Comparison of ENCODE assay signal across 11 cellular contexts in the genomic region with DNA sequence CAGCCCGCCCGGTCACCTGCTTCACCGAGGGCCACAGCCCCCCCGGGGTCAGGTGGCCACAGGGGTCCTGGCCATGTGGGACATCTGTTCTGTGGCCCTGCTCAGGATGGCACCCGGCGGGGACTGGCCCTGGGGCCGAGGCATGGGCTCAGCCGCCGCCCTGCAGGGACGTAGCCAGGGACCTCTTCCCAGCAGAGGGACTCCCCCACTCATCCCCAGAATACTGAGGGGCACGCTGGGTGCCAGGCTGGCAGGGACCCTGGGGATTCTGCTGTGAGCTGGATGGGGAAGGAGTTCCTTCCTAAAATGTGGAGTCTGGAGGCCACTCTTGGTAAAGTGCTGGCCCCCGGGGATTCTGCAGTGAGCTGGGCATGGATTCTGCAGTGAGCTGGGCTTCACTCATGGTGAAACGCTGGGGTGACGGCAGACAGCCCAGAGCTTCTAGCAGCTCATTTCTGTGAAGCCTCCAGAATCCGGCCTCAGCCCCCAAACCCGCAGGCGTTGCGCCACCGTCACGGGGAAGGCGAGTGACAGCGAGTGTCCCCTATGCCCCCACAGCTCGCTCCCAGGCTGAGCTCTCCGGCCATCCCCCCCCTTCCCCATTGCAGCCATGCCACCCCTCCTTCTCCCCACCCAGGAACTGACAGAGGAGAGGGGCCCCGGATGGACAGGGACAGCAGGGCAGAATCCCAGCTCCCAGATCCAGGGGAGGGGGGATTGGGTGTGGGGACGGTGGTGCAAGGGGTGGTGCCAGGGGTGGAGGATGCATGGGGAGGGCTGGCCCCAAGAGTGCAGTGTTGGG. TPM values are rescaled to one million over a fixed set of nuclear protein-coding genes. Genes with fewer than 3 reads are reported as not detected.
DNase-seq lines count a peak whose midpoint lies in the region; ATAC-seq and TF ChIP-seq lines count a peak whose summit lies in the region.
"Had no signal": no experiment of that assay in that cellular context is flagged by ENCODE, and none has a peak within 500 bp of the region (broad histone marks: within the 10 kb centered on the region; RNA-seq: fewer than 3 reads in every experiment).

No MANE protein-coding gene starts in this region.

- H3K27me3 ChIP-seq in subcutaneous abdominal adipose tissue (ENCODE audit: control insufficient read depth in 5 of 5, insufficient read depth in 4 of 5, low read length in 5 of 5), result peaks cover 11 to 35% (median 20%) of the 10 kb centered on the region in 5 donors
- H3K27me3 ChIP-seq in sigmoid colon, result peaks cover 0 to 20% (median 5%) of the 10 kb centered on the region in 3 donors

- no peaks in the 10 kb centered on the region for H3K27me3 Mint-ChIP-seq in activated CD8-positive, alpha-beta memory T cell treated with anti-CD3 and anti-CD28 coated beads, Interleukin-2, amount 10 ng/mL, durations not matched to agents 7 days and 5 days
- no peaks in the 10 kb centered on the region for H3K27me3 Mint-ChIP-seq in T-helper 17 cell

- peak overlapping the region in 3 of 5 donors; percentile 55 to 70 (median 57) for H3K4me3 ChIP-seq in subcutaneous abdominal adipose tissue (ENCODE audit: low read depth in 1 of 5, low read length in 5 of 5)
- peak overlapping the region in 2 of 4 donors; percentile 35 to 42 for H3K4me3 ChIP-seq in sigmoid colon
- H3K4me3 ChIP-seq: SK-N-MC had no signal

- no peak for TF ChIP-seq POLR2A in sigmoid colon (IDR thresholded peaks at IDR 0.05)

- H3K9ac ChIP-seq in subcutaneous abdominal adipose tissue (ENCODE audit: low read length in 5 of 5), result peak overlapping the region in 1 of 5 donors; percentile 6

- H3K9me3 Mint-ChIP-seq in activated CD8-positive, alpha-beta memory T cell treated with anti-CD3 and anti-CD28 coated beads, Interleukin-2, amount 10 ng/mL, durations not matched to agents 7 days and 5 days (ENCODE audit: low read depth), result no peaks in the 10 kb centered on the region

- CTCF ChIA-PET in activated CD8-positive, alpha-beta memory T cell treated with anti-CD3 and anti-CD28 coated beads, Interleukin-2, amount 10 ng/mL, durations not matched to agents 7 days and 5 days (lab: Charles Lee), result interaction anchor here (0.7 to 11.1 kb wide), 5 partner anchors 11 to 219 kb away, joined by 3 to 185 read pairs (median 3); no protein-coding TSS in a partner anchor

- no peaks in the 10 kb centered on the region for H3K9me3 ChIP-seq in T-helper 17 cell (ENCODE audit: control insufficient read depth, low read length, poor library complexity, severe bottlenecking)
- no peaks in the 10 kb centered on the region for H3K9me3 ChIP-seq in subcutaneous abdominal adipose tissue (ENCODE audit: control insufficient read depth in 5 of 5, low read length in 5 of 5)
- no peaks in the 10 kb centered on the region for H3K9me3 ChIP-seq in sigmoid colon

- H3K36me3 Mint-ChIP-seq in activated CD8-positive, alpha-beta memory T cell treated with anti-CD3 and anti-CD28 coated beads, Interleukin-2, amount 10 ng/mL, durations not matched to agents 7 days and 5 days, result peaks cover 41% of the 10 kb centered on the region
- H3K36me3 Mint-ChIP-seq in T-helper 17 cell (ENCODE audit: low read depth), result peaks cover 4% of the 10 kb centered on the region

- H3K4me1 ChIP-seq in subcutaneous abdominal adipose tissue (ENCODE audit: control insufficient read depth in 5 of 5, insufficient read depth in 5 of 5, low read length in 5 of 5) (peaks cover 0 to 47% (median 9%) of the 10 kb centered on the region in 5 donors), sigmoid colon (no peaks in the 10 kb centered on the region)

- DNase-seq in activated CD8-positive, alpha-beta memory T cell treated with anti-CD3 and anti-CD28 coated beads, Interleukin-2, amount 10 ng/mL, durations not matched to agents 7 days and 5 days, result peak; percentile 62
- DNase-seq in activated CD8-positive, alpha-beta memory T cell treated with anti-CD3 and anti-CD28 coated beads, Interleukin-2, amount 50 U/mL, for 4 hours, result no peak
- no peak for DNase-seq in T-helper 17 cell
- DNase-seq in left ventricle myocardium superior, result peak; percentile 43
- no peak for DNase-seq in DMS114 treated with DMSO at 0.1 percent for 48 hours (lab: John Stamatoyannopoulos, UW; ENCODE audit: unreplicated experiment)
- DNase-seq in sigmoid colon, result no peak
- DNase-seq: NCI-H1436 had no signal

- peaks cover 64% of the 10 kb centered on the region for H3K4me1 Mint-ChIP-seq in activated CD8-positive, alpha-beta memory T cell treated with anti-CD3 and anti-CD28 coated beads, Interleukin-2, amount 10 ng/mL, durations not matched to agents 7 days and 5 days
- H3K4me1 Mint-ChIP-seq in T-helper 17 cell, result peaks cover 63% of the 10 kb centered on the region

- H3K27ac ChIP-seq in subcutaneous abdominal adipose tissue (ENCODE audit: low read depth, low read length) (no peak overlapping the region), sigmoid colon (peak overlapping the region in 1 of 4 donors; percentile 10)
- H3K27ac ChIP-seq: SK-N-MC had no signal

- peak; percentile 18 for ATAC-seq in activated CD8-positive, alpha-beta memory T cell treated with anti-CD3 and anti-CD28 coated beads, Interleukin-2, amount 10 ng/mL, durations not matched to agents 7 days and 5 days
- ATAC-seq in T-helper 17 cell, result no peak
- peak; percentile 15 for ATAC-seq in left ventricle myocardium superior
- no peak for ATAC-seq in GM19351 (IDR thresholded peaks at IDR 0.05; ENCODE audit: unreplicated experiment)

- WGBS in sigmoid colon, 2 donors, result 49 to 61% methylated on average over 23 of the region's 26 CpGs

- TF ChIP-seq CTCF in sigmoid colon (IDR thresholded peaks at IDR 0.05), result no peak

- H3K36me3 ChIP-seq in subcutaneous abdominal adipose tissue (ENCODE audit: control insufficient read depth in 5 of 5, insufficient read depth in 5 of 5, low read length in 5 of 5) (no peaks in the 10 kb centered on the region), sigmoid colon (no peaks in the 10 kb centered on the region)

- peak overlapping the region; percentile 84 for H3K27ac Mint-ChIP-seq in activated CD8-positive, alpha-beta memory T cell treated with anti-CD3 and anti-CD28 coated beads, Interleukin-2, amount 10 ng/mL, durations not matched to agents 7 days and 5 days
- peak overlapping the region; percentile 96 for H3K27ac Mint-ChIP-seq in T-helper 17 cell

- intact Hi-C loops in left ventricle myocardium superior (cut with micrococcal nuclease) (no loop called here), sigmoid colon (cut with DNase I) (no loop called here)

- H3K4me3 Mint-ChIP-seq in activated CD8-positive, alpha-beta memory T cell treated with anti-CD3 and anti-CD28 coated beads, Interleukin-2, amount 10 ng/mL, durations not matched to agents 7 days and 5 days, result peak overlapping the region; percentile 91
- H3K4me3 Mint-ChIP-seq in T-helper 17 cell, result peak overlapping the region; percentile 100

- TF ChIP-seq EP300 in sigmoid colon (IDR thresholded peaks at IDR 0.05), result no peak

RNA-seq across cellular contexts. Expression of a gene that starts 1.4 kb away (rescaled TPM):
- 100 to 1,000 TPM; 336 to 372 TPM for total RNA-seq in activated CD8-positive, alpha-beta memory T cell treated with anti-CD3 and anti-CD28 coated beads, Interleukin-2, amount 10 ng/mL, durations not matched to agents 7 days and 5 days
- total RNA-seq in T-helper 17 cell (100 to 1,000 TPM; 248 to 359 TPM), left ventricle myocardium superior (26.5 TPM), sigmoid colon (10 to 100 TPM; 14.7 to 82.0 (median 48.5) TPM)
- polyA plus RNA-seq in sigmoid colon, result 100 to 1,000 TPM in 1 of 3 donors, 10 to 100 TPM in 2; 21.0 to 103 (median 60.5) TPM
- polyA plus RNA-seq: BJ had no signal

RNA-seq across cellular contexts. Expression of a gene that starts 20.5 kb away (rescaled TPM):
- 10 to 100 TPM; 56.8 to 62.9 TPM for total RNA-seq in activated CD8-positive, alpha-beta memory T cell treated with anti-CD3 and anti-CD28 coated beads, Interleukin-2, amount 10 ng/mL, durations not matched to agents 7 days and 5 days
- total RNA-seq in T-helper 17 cell (10 to 100 TPM; 14.0 to 15.4 TPM), left ventricle myocardium superior (69.9 TPM), sigmoid colon (10 to 100 TPM; 18.3 to 38.8 (median 22.0) TPM)
- 10 to 100 TPM in 2 of 3 donors, 1 to 10 TPM in 1; 9.7 to 31.9 (median 15.0) TPM for polyA plus RNA-seq in sigmoid colon

RNA-seq across cellular contexts. Expression of a gene that starts 45.8 kb away (rescaled TPM):
- total RNA-seq in activated CD8-positive, alpha-beta memory T cell treated with anti-CD3 and anti-CD28 coated beads, Interleukin-2, amount 10 ng/mL, durations not matched to agents 7 days and 5 days, result 10 to 100 TPM; 46.0 to 49.9 TPM
- total RNA-seq in T-helper 17 cell (100 to 1,000 TPM in 1 of 2 donors, 10 to 100 TPM in 1; 98.4 to 123 TPM), left ventricle myocardium superior (143 TPM), sigmoid colon (100 to 1,000 TPM; 158 to 208 (median 188) TPM)
- 100 to 1,000 TPM in 1 of 3 donors, 10 to 100 TPM in 2; 49.7 to 146 (median 59.5) TPM for polyA plus RNA-seq in sigmoid colon

Comparison
In these comparisons a context has a peak if more than half of its experiments do, and no peak if none do; other contexts are left out.
1. DNase-seq: peak in activated CD8-positive, alpha-beta memory T cell treated with anti-CD3 and anti-CD28 coated beads, Interleukin-2, amount 10 ng/mL, durations not matched to agents 7 days and 5 days (single experiment) and left ventricle myocardium superior (single experiment); none in activated CD8-positive, alpha-beta memory T cell treated with anti-CD3 and anti-CD28 coated beads, Interleukin-2, amount 50 U/mL, for 4 hours (single experiment), T-helper 17 cell (0 of 3), DMS114 treated with DMSO at 0.1 percent for 48 hours (single experiment) and sigmoid colon (single experiment).
2. ATAC-seq: peak in activated CD8-positive, alpha-beta memory T cell treated with anti-CD3 and anti-CD28 coated beads, Interleukin-2, amount 10 ng/mL, durations not matched to agents 7 days and 5 days (single experiment) and left ventricle myocardium superior (single experiment); none in T-helper 17 cell (single experiment) and GM19351 (single experiment).